ENCODE assay signal across 22 cellular contexts in the genomic region with DNA sequence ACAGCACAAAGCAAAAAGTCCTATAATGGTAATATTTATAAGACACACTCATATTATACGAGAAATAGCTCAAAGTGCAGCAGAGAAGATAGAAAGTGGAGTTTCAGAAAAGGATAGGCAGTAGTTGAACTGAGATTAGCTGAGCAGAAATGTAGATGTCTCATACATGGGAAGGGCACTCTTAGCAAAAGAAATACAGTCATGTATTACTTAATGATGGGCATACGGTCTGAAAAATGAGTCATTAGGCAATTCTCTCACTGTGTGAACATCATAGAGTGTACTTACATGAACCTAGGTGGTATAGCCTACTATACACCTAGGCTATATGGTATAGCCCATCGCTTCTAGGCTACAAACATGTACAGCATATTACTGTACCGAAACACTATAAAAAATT.
"Had no signal": no experiment of that assay in that cellular context is flagged by ENCODE, and none has a peak within 500 bp of the region (broad histone marks: within the 10 kb centered on the region; RNA-seq: fewer than 3 reads in every experiment).

No MANE protein-coding gene starts in this region.

- H2AFZ ChIP-seq: hepatocyte had no signal

- H3K79me2 ChIP-seq: hepatocyte had no signal

- H3K27me3 ChIP-seq: gastrocnemius medialis, heart left ventricle, hepatocyte, sigmoid colon, tibial nerve, upper lobe of right lung, vagina had no signal

- H3K36me3 ChIP-seq: gastrocnemius medialis, heart left ventricle, lower lobe of right lung, prostate gland, sigmoid colon, thoracic aorta, tibial nerve, upper lobe of right lung, vagina had no signal

- H3K9me3 ChIP-seq: gastrocnemius medialis, lower lobe of right lung, prostate gland, sigmoid colon, thoracic aorta, tibial nerve, upper lobe of right lung, vagina had no signal

- H3K4me2 ChIP-seq: hepatocyte had no signal

- H3K27ac ChIP-seq: dorsolateral prefrontal cortex, epithelial cell of prostate, gastrocnemius medialis, heart left ventricle, hepatocyte, lower lobe of right lung, prostate gland, sigmoid colon, thoracic aorta, tibial nerve, upper lobe of right lung, vagina had no signal

- DNase-seq: dorsolateral prefrontal cortex; effector CD4-positive, alpha-beta T cell; foreskin fibroblast; gastrocnemius medialis; heart left ventricle; left ventricle myocardium superior; lower lobe of right lung; naive thymus-derived CD8-positive, alpha-beta T cell; nephron progenitor cell; nucleus accumbens; right cardiac atrium; sigmoid colon; stimulated activated CD4-positive, alpha-beta T cell treated with anti-CD3 and anti-CD28 coated beads, Interleukin-15, amount 100 ng/mL, for 24 hours; stimulated activated CD4-positive, alpha-beta T cell treated with anti-CD3 and anti-CD28 coated beads, Interleukin-2, amount 100 ng/mL, for 48 hours; stimulated activated naive B cell treated with anti-CD40 and anti-IgM and Interleukin-4, amounts not matched to agents 10 μg/mL and 1 μg/mL and 100 μg/mL, for 72 hours; upper lobe of right lung had no signal

- H3K4me1 ChIP-seq: gastrocnemius medialis, heart left ventricle, lower lobe of right lung, prostate gland, sigmoid colon, tibial nerve, upper lobe of right lung, vagina had no signal

- H3K4me3 ChIP-seq: dorsolateral prefrontal cortex, gastrocnemius medialis, heart left ventricle, hepatocyte, lower lobe of right lung, prostate gland, sigmoid colon, thoracic aorta, tibial nerve, upper lobe of right lung, vagina had no signal
